In genomic region chr1:206635080-206635982, GRCh38 we compare ENCODE assay signal across 8 cellular contexts. TPM values are rescaled to one million over a fixed set of nuclear protein-coding genes. Genes with fewer than 3 reads are reported as not detected.
A peak's percentile ranks its signal among the peaks of the same experiment; 100 is the strongest.
DNase-seq lines count a peak whose midpoint lies in the region; ATAC-seq and TF ChIP-seq lines count a peak whose summit lies in the region.

Gene DYRK3 (plus strand): TSS chr1:206635536. CDS start chr1:206635704, 168 bp downstream.

- H3K27ac ChIP-seq in endodermal cell (ENCODE audit: low read depth, low read length) = peak within 1 kb of the TSS; percentile 26

- H3K4me3 ChIP-seq in endodermal cell (ENCODE audit: low read length) = peak within 1 kb of the TSS; percentile 87

- H3K9ac ChIP-seq in endodermal cell (ENCODE audit: extremely low read depth, low read length, poor library complexity, severe bottlenecking) = peak within 1 kb of the TSS; percentile 60

- H3K9me3 ChIP-seq in endodermal cell (ENCODE audit: control insufficient read depth, low read length) = no peaks in the 10 kb centered on the region

- BruUV-seq in Calu3 (replicated peaks; lab: Mats Ljungman, UMichigan) = TSS peak; percentile 99

- H3K27me3 Mint-ChIP-seq in Calu3 (ENCODE audit: unreplicated experiment) (peaks cover 26% of the 10 kb centered on the region), endodermal cell (ENCODE audit: insufficient read depth) (no peaks in the 10 kb centered on the region)

- H3K36me3 ChIP-seq in endodermal cell (ENCODE audit: control insufficient read depth, insufficient read depth, low read length) = peaks cover 3% of the 10 kb centered on the region

- 0 to 1% methylated on average over 27 to 85 of the region's 85 CpGs for WGBS in endodermal cell (ENCODE audit: insufficient coverage in 1 of 2, insufficient read length in 1 of 2), 2 experiments

- peaks cover 28% of the 10 kb centered on the region for H3K36me3 Mint-ChIP-seq in Calu3 (ENCODE audit: insufficient read depth, unreplicated experiment)
- H3K36me3 Mint-ChIP-seq in endodermal cell (ENCODE audit: low read depth) = peaks cover 9% of the 10 kb centered on the region

- peak within 1 kb of the TSS; percentile 95 for H3K4me3 Mint-ChIP-seq in Calu3 (ENCODE audit: low read depth, unreplicated experiment)
- peak within 1 kb of the TSS; percentile 69 for H3K4me3 Mint-ChIP-seq in endodermal cell

- intact Hi-C loops in Calu3 (cut with micrococcal nuclease; ENCODE audit: unreplicated experiment) = loop anchor here (10.0 kb wide), 1 partner anchor 79 kb away; no protein-coding TSS in a partner anchor

- TF ChIP-seq CTCF in Calu3 (IDR thresholded peaks at IDR 0.05; ENCODE audit: unreplicated experiment) (no peak), endodermal cell (conservative IDR thresholded peaks at IDR 0.05) (no peak)

- no peaks in the 10 kb centered on the region for H3K27me3 ChIP-seq in endodermal cell (ENCODE audit: control insufficient read depth, insufficient read depth, low read length, poor library complexity, severe bottlenecking)

- ATAC-seq in GM21381 (IDR thresholded peaks at IDR 0.05; ENCODE audit: unreplicated experiment) = peak; percentile 92

- H3K9me3 Mint-ChIP-seq in Calu3 (ENCODE audit: low read depth, unreplicated experiment) (no peaks in the 10 kb centered on the region), endodermal cell (no peaks in the 10 kb centered on the region)

- DNase-seq in Calu3 (peak; percentile 98), HUDEP-2 (lab: John Stamatoyannopoulos, UW; ENCODE audit: unreplicated experiment in 76 of 76) (peak in 75 of 76 experiments; percentile 36 to 97 (median 92)), NOMO-1 treated with dmso at 0.1 percent for 144 hours (lab: John Stamatoyannopoulos, UW; ENCODE audit: unreplicated experiment) (peak; percentile 71), endodermal cell (peak; percentile 96), mesenteric fat pad (ENCODE audit: low spot score) (peak; percentile 98)
- peak; percentile 58 for DNase-seq in activated CD8-positive, alpha-beta memory T cell treated with anti-CD3 and anti-CD28 coated beads, Interleukin-2, amount 50 U/mL, for 1 hour (ENCODE audit: extremely low read depth)
- peak; percentile 75 for DNase-seq in stimulated activated CD8-positive, alpha-beta memory T cell treated with anti-CD3 and anti-CD28 coated beads, Interleukin-15, amount 100 ng/mL, for 1 hour (ENCODE audit: low read depth)

- H3K27ac Mint-ChIP-seq in Calu3 (ENCODE audit: unreplicated experiment) (peak within 1 kb of the TSS; percentile 75), endodermal cell (peak within 1 kb of the TSS; percentile 81)

- H3K4me1 Mint-ChIP-seq in Calu3 (ENCODE audit: low read depth, unreplicated experiment) (peaks cover 26% of the 10 kb centered on the region), endodermal cell (peaks cover 27% of the 10 kb centered on the region)

- CTCF ChIA-PET in Calu3 (lab: Charles Lee) = interaction anchor here (0.5 to 4.5 kb wide), 17 partner anchors 9 to 847 kb away, joined by 3 to 47 read pairs (median 4); partner anchors contain the start of genes C1orf116 and EIF2D

- no peaks in the 10 kb centered on the region for H3K4me1 ChIP-seq in endodermal cell (ENCODE audit: control insufficient read depth, insufficient read depth, low read length)

RNA-seq across cellular contexts. Expression of gene DYRK3, which starts in this region (rescaled TPM):
- total RNA-seq in Calu3 (2022) = 7.6 and 8.0 TPM in 2 replicates
- total RNA-seq in endodermal cell = 10 to 100 TPM in 1 of 2 donors, 1 to 10 TPM in 1; 9.0 to 13.5 TPM
- polyA plus RNA-seq in endodermal cell (2013, experiment 1 of 2) = 10.0 TPM
- 10.5 TPM for polyA plus RNA-seq in endodermal cell (2013, experiment 2 of 2)
- total RNA-seq in mesenteric fat pad = 16.1 TPM

Comparison
In these comparisons a context has a peak if more than half of its experiments do, and no peak if none do; other contexts are left out.
1. Peak in every context shown above with its lines: DNase-seq, ATAC-seq, H3K4me3 ChIP-seq and H3K27ac ChIP-seq.